ENCODE assay signal across 25 cellular contexts in the genomic region with DNA sequence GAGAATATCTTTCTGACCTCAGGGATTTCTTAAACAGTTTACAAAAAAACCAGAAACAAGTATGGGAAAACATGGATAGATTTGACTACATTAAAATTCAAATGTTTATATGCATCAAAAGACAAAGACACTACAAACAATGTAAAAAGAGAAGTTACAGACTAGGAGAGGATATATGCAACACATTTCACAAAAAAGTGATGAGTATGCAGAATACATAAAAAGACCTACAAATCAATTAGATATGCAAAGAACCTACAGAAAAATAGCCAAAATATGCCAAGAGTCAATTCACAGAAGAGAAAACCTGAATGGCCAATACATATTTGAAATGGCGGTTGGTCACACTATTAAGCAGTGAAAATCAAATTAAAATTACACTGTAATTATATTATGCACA.
"Had no signal": no experiment of that assay in that cellular context is flagged by ENCODE, and none has a peak within 500 bp of the region (broad histone marks: within the 10 kb centered on the region; RNA-seq: fewer than 3 reads in every experiment).

No MANE protein-coding gene starts in this region.

- H3K27ac ChIP-seq: colonic mucosa, epithelial cell of prostate, esophagus squamous epithelium, gastrocnemius medialis, heart right ventricle, left lung, lower lobe of right lung had no signal

- H3K27me3 ChIP-seq: colonic mucosa, gastrocnemius medialis, left lung had no signal

- FAIRE-seq: endometrium, islet of Langerhans, keratinocyte had no signal

- H3K36me3 ChIP-seq: colonic mucosa, esophagus squamous epithelium, gastrocnemius medialis, heart right ventricle, left lung, lower lobe of right lung had no signal

- DNase-seq: colonic mucosa; cortex of kidney; effector CD8-positive, alpha-beta T cell; effector memory CD8-positive, alpha-beta T cell; endodermal cell; erythroblast; esophagus squamous epithelium; foreskin fibroblast; foreskin melanocyte; gastrocnemius medialis; glutamatergic neuron; hippocampal formation; left cardiac atrium; left lung; left ventricle myocardium superior; lower lobe of right lung; mesenchymal stem cell; mucosa of descending colon; naive B cell had no signal

- ATAC-seq: effector memory CD8-positive, alpha-beta T cell; esophagus mucosa; heart right ventricle; left cardiac atrium; left lung; left ventricle myocardium superior; lower lobe of right lung; mucosa of descending colon had no signal

- H3K4me3 ChIP-seq: colonic mucosa, esophagus squamous epithelium, gastrocnemius medialis, heart right ventricle, left lung, lower lobe of right lung, mucosa of descending colon had no signal

- H3K9me3 ChIP-seq: colonic mucosa, esophagus squamous epithelium, gastrocnemius medialis, lower lobe of right lung had no signal

- H3K4me1 ChIP-seq: colonic mucosa, esophagus squamous epithelium, gastrocnemius medialis, left lung, lower lobe of right lung had no signal
